8 cellular contexts compared by ENCODE assay signal in the genomic region with DNA sequence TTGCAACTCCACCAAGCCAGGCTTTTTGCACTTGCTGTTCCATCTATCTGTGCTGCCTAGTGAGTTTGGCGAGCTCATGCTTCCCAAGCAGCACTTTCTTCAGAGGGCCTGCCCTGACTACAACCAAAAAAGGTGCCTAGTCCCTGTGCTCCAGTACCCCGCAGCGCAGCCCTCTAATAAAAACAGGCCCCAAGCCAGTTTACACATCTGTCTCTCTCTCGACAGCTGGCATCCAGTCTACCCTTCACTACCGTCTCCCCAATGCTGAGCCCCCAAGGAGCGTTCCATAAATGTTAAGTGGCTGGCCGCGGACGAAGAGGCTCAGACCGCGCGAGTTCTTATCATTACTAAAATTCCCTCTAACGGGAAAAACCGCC. TPM values are rescaled to one million over a fixed set of nuclear protein-coding genes. Genes with fewer than 3 reads are reported as not detected.
DNase-seq lines count a peak whose midpoint lies in the region; ATAC-seq and TF ChIP-seq lines count a peak whose summit lies in the region.

No MANE protein-coding gene starts in this region.

- H3K79me1 ChIP-seq in mesenchymal stem cell (replicated peaks; ENCODE audit: low read length, poor library complexity, severe bottlenecking): peaks cover 1% of the 10 kb centered on the region

- peak overlapping the region; percentile 93 for H3K4me3 Mint-ChIP-seq in dendritic cell treated with granulocyte-macrophage colony-stimulating factor and Interleukin-4, amounts not matched to agents 40 ng/mL and 50 ng/mL, for 4 days

- H3K4me3 ChIP-seq in OCI-LY1 (ENCODE audit: low read depth, low read length, poor library complexity, severe bottlenecking) (peak overlapping the region; percentile 96), mesenchymal stem cell (ENCODE audit: insufficient read depth in 1 of 2, low read depth in 1 of 2, low read length in 2 of 2) (peak overlapping the region; percentile 83 to 95), vagina (peak overlapping the region; percentile 72 to 98)

- peaks cover 9% of the 10 kb centered on the region for H3K9me3 Mint-ChIP-seq in dendritic cell treated with granulocyte-macrophage colony-stimulating factor and Interleukin-4, amounts not matched to agents 40 ng/mL and 50 ng/mL, for 4 days

- H3K9me2 ChIP-seq in OCI-LY1 (ENCODE audit: low read depth, low read length): no peaks in the 10 kb centered on the region

- intact Hi-C loops in dendritic cell treated with granulocyte-macrophage colony-stimulating factor and Interleukin-4, amounts not matched to agents 40 ng/mL and 50 ng/mL, for 4 days (cut with micrococcal nuclease): loop anchor here (2.0 kb wide), 1 partner anchor 56 kb away; no protein-coding TSS in a partner anchor
- intact Hi-C loops in vagina (cut with DNase I): loop anchor here (10.0 kb wide), 1 partner anchor 210 kb away; a partner anchor contains a TSS

- H3K23ac ChIP-seq in mesenchymal stem cell (ENCODE audit: low read length in 2 of 2): peak overlapping the region; percentile 15 to 74

- H3K27me3 Mint-ChIP-seq in dendritic cell treated with granulocyte-macrophage colony-stimulating factor and Interleukin-4, amounts not matched to agents 40 ng/mL and 50 ng/mL, for 4 days: peaks cover 2% of the 10 kb centered on the region

- peak overlapping the region; percentile 82 for H4K91ac ChIP-seq in mesenchymal stem cell (ENCODE audit: low read length)

- H3K4me1 Mint-ChIP-seq in dendritic cell treated with granulocyte-macrophage colony-stimulating factor and Interleukin-4, amounts not matched to agents 40 ng/mL and 50 ng/mL, for 4 days (ENCODE audit: low read depth): peaks cover 32% of the 10 kb centered on the region

- no peak overlapping the region for H2BK12ac ChIP-seq in mesenchymal stem cell (ENCODE audit: low read length in 2 of 2)

- H2AK5ac ChIP-seq in mesenchymal stem cell (ENCODE audit: low read length, severe bottlenecking): no peak overlapping the region

- no peaks in the 10 kb centered on the region for H3F3A ChIP-seq in OCI-LY1 (ENCODE audit: insufficient read depth, low read length)

- peaks cover 24% of the 10 kb centered on the region for H3K36me3 Mint-ChIP-seq in dendritic cell treated with granulocyte-macrophage colony-stimulating factor and Interleukin-4, amounts not matched to agents 40 ng/mL and 50 ng/mL, for 4 days (ENCODE audit: low read depth)

- H3K4ac ChIP-seq in mesenchymal stem cell (ENCODE audit: low read depth in 1 of 2, low read length in 2 of 2): peak overlapping the region; percentile 35 to 88

- H3K4me1 ChIP-seq in OCI-LY1 (ENCODE audit: insufficient read depth, low read length, severe bottlenecking) (peaks cover 20% of the 10 kb centered on the region), mesenchymal stem cell (ENCODE audit: control insufficient read depth, insufficient read depth, low read depth, low read length) (peaks cover 5% of the 10 kb centered on the region), vagina (peaks cover 44% of the 10 kb centered on the region)

- peaks cover 55% of the 10 kb centered on the region for H3K79me2 ChIP-seq in OCI-LY1 (ENCODE audit: insufficient read depth, low read length)

- peak overlapping the region; percentile 76 to 86 for H3K18ac ChIP-seq in mesenchymal stem cell (ENCODE audit: low read depth in 1 of 2, low read length in 2 of 2)

- no peaks in the 10 kb centered on the region for H3K9me3 ChIP-seq in OCI-LY1 (ENCODE audit: low read length)
- H3K9me3 ChIP-seq in mesenchymal stem cell (ENCODE audit: control insufficient read depth, low read length): no peaks in the 10 kb centered on the region
- no peaks in the 10 kb centered on the region for H3K9me3 ChIP-seq in vagina

- H2BK120ac ChIP-seq in mesenchymal stem cell (ENCODE audit: low read depth, low read length): peak overlapping the region; percentile 78

- H3K36me3 ChIP-seq in OCI-LY1 (ENCODE audit: insufficient read depth, low read length): peaks cover under 1% of the 10 kb centered on the region
- no peaks in the 10 kb centered on the region for H3K36me3 ChIP-seq in mesenchymal stem cell (ENCODE audit: control insufficient read depth in 1 of 2, insufficient read depth in 2 of 2, low read depth in 1 of 2, low read length in 2 of 2)
- H3K36me3 ChIP-seq in vagina: no peaks in the 10 kb centered on the region

- H2BK5ac ChIP-seq in mesenchymal stem cell (ENCODE audit: low read depth, low read length, poor library complexity, severe bottlenecking): peak overlapping the region; percentile 32

- H3K27ac ChIP-seq in OCI-LY1 (ENCODE audit: low read depth, low read length, poor library complexity, severe bottlenecking): peak overlapping the region; percentile 14
- no peak overlapping the region for H3K27ac ChIP-seq in mesenchymal stem cell (ENCODE audit: low read length, poor library complexity, severe bottlenecking)
- H3K27ac ChIP-seq in vagina: peak overlapping the region; percentile 94

- peak; percentile 12 for DNase-seq in CD1c-positive myeloid dendritic cell (ENCODE audit: extremely low spot score)
- DNase-seq in mesenchymal stem cell: peak; percentile 41
- DNase-seq in vagina (ENCODE audit: extremely low spot score in 2 of 2): no peak
- no peak for DNase-seq in middle frontal gyrus (ENCODE audit: extremely low spot score, low spot score)

- TF ChIP-seq POLR2A in vagina (IDR thresholded peaks at IDR 0.05): no peak

- peak overlapping the region; percentile 1 to 64 for H3K14ac ChIP-seq in mesenchymal stem cell (ENCODE audit: low read length in 2 of 2)

- H3K27ac Mint-ChIP-seq in dendritic cell treated with granulocyte-macrophage colony-stimulating factor and Interleukin-4, amounts not matched to agents 40 ng/mL and 50 ng/mL, for 4 days: peak overlapping the region; percentile 99

- H3K27me3 ChIP-seq in OCI-LY1 (ENCODE audit: insufficient read depth, low read length) (no peaks in the 10 kb centered on the region), mesenchymal stem cell (ENCODE audit: control insufficient read depth in 1 of 2, insufficient read depth in 1 of 2, low read length in 2 of 2) (no peaks in the 10 kb centered on the region), vagina (no peaks in the 10 kb centered on the region)

- no peak overlapping the region for H2AFZ ChIP-seq in OCI-LY1 (ENCODE audit: low read length)
- peak overlapping the region; percentile 91 for H2AFZ ChIP-seq in mesenchymal stem cell (ENCODE audit: low read depth, low read length)

- H4K20me1 ChIP-seq in OCI-LY1 (ENCODE audit: insufficient read depth, low read length): no peaks in the 10 kb centered on the region

- no peak overlapping the region for H2BK15ac ChIP-seq in mesenchymal stem cell (ENCODE audit: low read depth, poor library complexity, severe bottlenecking)

- TF ChIP-seq CTCF in OCI-LY1 (IDR thresholded peaks at IDR 0.05; ENCODE audit: low read length): no peak
- TF ChIP-seq CTCF in vagina (IDR thresholded peaks at IDR 0.05): no peak

- ATAC-seq in GM21529 (IDR thresholded peaks at IDR 0.05; ENCODE audit: unreplicated experiment): peak; percentile 6
- ATAC-seq in GM21576 (IDR thresholded peaks at IDR 0.05; ENCODE audit: unreplicated experiment): no peak

- H3K4me2 ChIP-seq in OCI-LY1 (ENCODE audit: low read length): peak overlapping the region; percentile 96
- H3K4me2 ChIP-seq in mesenchymal stem cell (ENCODE audit: low read length, poor library complexity, severe bottlenecking): peak overlapping the region; percentile 81

- H3K9ac ChIP-seq in OCI-LY1 (ENCODE audit: low read length) (peak overlapping the region; percentile 96), mesenchymal stem cell (ENCODE audit: low read length) (peak overlapping the region; percentile 95)

- under 1% methylated on average over 14 of the region's 14 CpGs for WGBS in mesenchymal stem cell

- H4K8ac ChIP-seq in mesenchymal stem cell (ENCODE audit: low read length): peak overlapping the region; percentile 89

RNA-seq across cellular contexts. Expression of a gene that starts 0.5 kb away (rescaled TPM):
- polyA plus RNA-seq in mesenchymal stem cell (2013, experiment 1 of 2): 38.8 TPM
- 39.3 TPM for polyA plus RNA-seq in mesenchymal stem cell (2013, experiment 2 of 2)
- total RNA-seq in vagina: 47.1 TPM

RNA-seq across cellular contexts. Expression of a gene that starts 56.9 kb away (rescaled TPM):
- polyA plus RNA-seq in mesenchymal stem cell (2013, experiment 1 of 2): 10.3 TPM
- polyA plus RNA-seq in mesenchymal stem cell (2013, experiment 2 of 2): 10.7 TPM
- 9.3 TPM for total RNA-seq in vagina

Comparison
In these comparisons a context has a peak if more than half of its experiments do, and no peak if none do; other contexts are left out.
1. DNase-seq: peak in CD1c-positive myeloid dendritic cell (single experiment) and mesenchymal stem cell (single experiment); none in vagina (0 of 2) and middle frontal gyrus (single experiment).
2. Peak in every context shown above with its lines, with median percentiles within 50 percentile points of each other: H3K4me3 ChIP-seq.